In genomic region chr1:150152182-150152536, GRCh38 we compare ENCODE assay signal across 9 cellular contexts. TPM values are rescaled to one million over a fixed set of nuclear protein-coding genes. Genes with fewer than 3 reads are reported as not detected.
DNase-seq lines count a peak whose midpoint lies in the region; ATAC-seq, FAIRE-seq and TF ChIP-seq lines count a peak whose summit lies in the region.
"Had no signal": no experiment of that assay in that cellular context is flagged by ENCODE, and none has a peak within 500 bp of the region (broad histone marks: within the 10 kb centered on the region; RNA-seq: fewer than 3 reads in every experiment).

No MANE protein-coding gene starts in this region.

- intact Hi-C loops in OCI-LY7 (cut with micrococcal nuclease; ENCODE audit: unreplicated experiment) (no loop called here), endothelial cell of umbilical vein (cut with micrococcal nuclease) (loop anchor here (5.0 kb wide), 1 partner anchor 40 kb away; no protein-coding TSS in a partner anchor)

- peak overlapping the region; percentile 88 for H3K9ac ChIP-seq in DND-41 (ENCODE audit: low read depth, low read length)
- peak overlapping the region; percentile 92 for H3K9ac ChIP-seq in endothelial cell of umbilical vein (replicated peaks; ENCODE audit: extremely low read depth, insufficient read depth, low read length)
- no peak overlapping the region for H3K9ac ChIP-seq in parathyroid adenoma

- no peaks in the 10 kb centered on the region for H3K27me3 ChIP-seq in DND-41 (ENCODE audit: insufficient read depth, low read length, poor library complexity)
- no peaks in the 10 kb centered on the region for H3K27me3 ChIP-seq in endothelial cell of umbilical vein (ENCODE audit: control insufficient read depth in 2 of 2, insufficient read depth in 2 of 2, low read length in 2 of 2)
- H3K27me3 ChIP-seq in parathyroid adenoma (ENCODE audit: control insufficient read depth, insufficient read depth, low read length) = no peaks in the 10 kb centered on the region

- no peak for DNase-seq in DND-41
- no peak for DNase-seq in OCI-LY7 (ENCODE audit: low spot score)
- DNase-seq in endothelial cell of umbilical vein (ENCODE audit: low read depth, low spot score) = peak; percentile 39
- no peak for DNase-seq in GM20000 (ENCODE audit: low spot score)
- no peak for DNase-seq in activated CD4-positive, alpha-beta T cell treated with anti-CD3 and anti-CD28 coated beads, Interleukin-2, amount 50 U/mL, for 1 hour

- no peak for FAIRE-seq in endothelial cell of umbilical vein (lab: Jason Lieb, UNC)
- FAIRE-seq: endometrium had no signal

- H3K9me1 ChIP-seq in endothelial cell of umbilical vein (replicated peaks; ENCODE audit: control insufficient read depth, extremely low read depth, insufficient read depth, low read length) = no peaks in the 10 kb centered on the region

- dilution Hi-C loops in endothelial cell of umbilical vein (cut with MboI; ENCODE audit: extremely low pct_ligation_motif_present, low sequenced_read_pairs) = no loop called here

- H3K4me1 ChIP-seq in DND-41 (ENCODE audit: insufficient read depth, low read length) (peaks cover 66% of the 10 kb centered on the region), OCI-LY7 (ENCODE audit: insufficient read depth, low read length, poor library complexity, severe bottlenecking) (peaks cover 61% of the 10 kb centered on the region), endothelial cell of umbilical vein (ENCODE audit: control insufficient read depth, extremely low read depth, insufficient read depth, low read length) (peaks cover 36% of the 10 kb centered on the region), parathyroid adenoma (no peaks in the 10 kb centered on the region)

- H3K27ac ChIP-seq in DND-41 (ENCODE audit: low read length) (peak overlapping the region; percentile 97), OCI-LY7 (ENCODE audit: low read depth, low read length, poor library complexity, severe bottlenecking) (peak overlapping the region; percentile 90), endothelial cell of umbilical vein (ENCODE audit: insufficient read depth, low read depth, low read length) (peak overlapping the region; percentile 79), parathyroid adenoma (no peak overlapping the region)

- TF ChIP-seq POLR2A in endothelial cell of umbilical vein (IDR thresholded peaks at IDR 0.05; ENCODE audit: low read depth, low read length) = no peak

- H2AFZ ChIP-seq in DND-41 (ENCODE audit: low read depth, low read length) (no peak overlapping the region), OCI-LY7 (ENCODE audit: low read length) (no peak overlapping the region), endothelial cell of umbilical vein (ENCODE audit: low read depth, low read length) (no peak overlapping the region), parathyroid adenoma (no peak overlapping the region)

- BruUV-seq in OCI-LY7 (replicated peaks; lab: Mats Ljungman, UMichigan) (no TSS peak), endothelial cell of umbilical vein (replicated peaks; lab: Mats Ljungman, UMichigan) (no TSS peak)

- H3K9me3 ChIP-seq in DND-41 (ENCODE audit: insufficient read depth, low read length, severe bottlenecking) (no peaks in the 10 kb centered on the region), OCI-LY7 (ENCODE audit: low read length) (no peaks in the 10 kb centered on the region), endothelial cell of umbilical vein (replicated peaks; ENCODE audit: control insufficient read depth, insufficient read depth, low read length) (no peaks in the 10 kb centered on the region), parathyroid adenoma (ENCODE audit: control insufficient read depth, low read length) (no peaks in the 10 kb centered on the region)

- POLR2A ChIA-PET in OCI-LY7 (lab: Charles Lee) (interaction anchor here (0.5 to 4.5 kb wide), 6 partner anchors 9 to 265 kb away, joined by 3 to 38 read pairs (median 4); a partner anchor contains a TSS), endothelial cell of umbilical vein (lab: Charles Lee) (interaction anchor here (1.0 kb wide), 2 partner anchors 11 kb away, joined by 4 to 5 read pairs; no protein-coding TSS in a partner anchor)

- no peak for ATAC-seq in DND-41 (ENCODE audit: insufficient read depth, low read depth)
- no peak for ATAC-seq in HG02973 (IDR thresholded peaks at IDR 0.05; ENCODE audit: unreplicated experiment)
- ATAC-seq in HG03108 (IDR thresholded peaks at IDR 0.05; ENCODE audit: unreplicated experiment) = no peak

- no peaks in the 10 kb centered on the region for H3K9me2 ChIP-seq in OCI-LY7 (ENCODE audit: insufficient read depth, low read length)

- peak overlapping the region; percentile 64 for H3K4me2 ChIP-seq in DND-41 (ENCODE audit: insufficient read depth, low read length)
- H3K4me2 ChIP-seq in OCI-LY7 (ENCODE audit: low read length) = peak overlapping the region; percentile 85
- H3K4me2 ChIP-seq in endothelial cell of umbilical vein (ENCODE audit: insufficient read depth, low read length) = peak overlapping the region; percentile 90
- H3K4me2 ChIP-seq in parathyroid adenoma (ENCODE audit: low read length) = peak overlapping the region; percentile 13

- H3K36me3 ChIP-seq in DND-41 (ENCODE audit: insufficient read depth, low read length) = peaks cover 67% of the 10 kb centered on the region
- peaks cover 68% of the 10 kb centered on the region for H3K36me3 ChIP-seq in OCI-LY7 (ENCODE audit: insufficient read depth, low read length)
- H3K36me3 ChIP-seq in endothelial cell of umbilical vein (ENCODE audit: control insufficient read depth in 2 of 2, extremely low read depth in 1 of 2, insufficient read depth in 2 of 2, low read length in 2 of 2) = peaks cover 27 to 29% of the 10 kb centered on the region in 2 experiments
- H3K36me3 ChIP-seq in parathyroid adenoma (ENCODE audit: control insufficient read depth, insufficient read depth, low read length) = no peaks in the 10 kb centered on the region

- H3K4me3 ChIP-seq in DND-41 (ENCODE audit: low read depth in 1 of 2, low read length in 2 of 2) = peak overlapping the region in 1 of 2 experiments; percentile 62; a peak in 2 of 4 replicates
- peak overlapping the region; percentile 99 for H3K4me3 ChIP-seq in OCI-LY7 (ENCODE audit: low read depth, low read length, poor library complexity, severe bottlenecking)
- peak overlapping the region in 1 of 3 experiments; percentile 96 for H3K4me3 ChIP-seq in endothelial cell of umbilical vein (replicated peaks in 1 of 3; ENCODE audit: insufficient read depth in 1 of 3, low read depth in 1 of 3, low read length in 3 of 3)
- no peak overlapping the region for H3K4me3 ChIP-seq in parathyroid adenoma (ENCODE audit: low read depth, low read length)

- H3K79me2 ChIP-seq in DND-41 (ENCODE audit: insufficient read depth, low read length) = peaks cover 74% of the 10 kb centered on the region
- H3K79me2 ChIP-seq in OCI-LY7 (ENCODE audit: insufficient read depth, low read depth, low read length) = peaks cover 46% of the 10 kb centered on the region; the same call in 1 of the 2 replicates
- peaks cover 22% of the 10 kb centered on the region for H3K79me2 ChIP-seq in endothelial cell of umbilical vein (ENCODE audit: control insufficient read depth, insufficient read depth, low read length)
- H3K79me2 ChIP-seq in parathyroid adenoma = no peaks in the 10 kb centered on the region

- TF ChIP-seq CTCF in DND-41 (IDR thresholded peaks at IDR 0.05; ENCODE audit: borderline replicate concordance, extremely low read depth, low read length, poor library complexity, severe bottlenecking) (no peak), OCI-LY7 (conservative IDR thresholded peaks at IDR 0.05; ENCODE audit: low read length) (no peak), endothelial cell of umbilical vein (IDR thresholded peaks at IDR 0.05; ENCODE audit: extremely low read depth in 1 of 2, insufficient read depth in 1 of 2, low read depth in 1 of 2, low read length in 2 of 2) (no peak), parathyroid adenoma (IDR thresholded peaks at IDR 0.05) (no peak), GM20000 (IDR thresholded peaks at IDR 0.05; ENCODE audit: extremely low read depth, missing control alignments) (no peak)

- CTCF ChIA-PET in OCI-LY7 (lab: Charles Lee; ENCODE audit: unreplicated experiment) = no interaction called here
- CTCF ChIA-PET in endothelial cell of umbilical vein (lab: Charles Lee) = interaction anchor here (0.7 to 5.5 kb wide), 8 partner anchors 10 to 80 kb away, joined by 3 to 34 read pairs (median 8); no protein-coding TSS in a partner anchor

- peaks cover 37% of the 10 kb centered on the region for H4K20me1 ChIP-seq in DND-41 (ENCODE audit: insufficient read depth, low read length)
- H4K20me1 ChIP-seq in OCI-LY7 (ENCODE audit: insufficient read depth, low read length) = no peaks in the 10 kb centered on the region
- H4K20me1 ChIP-seq in endothelial cell of umbilical vein (replicated peaks; ENCODE audit: control insufficient read depth, extremely low read depth, insufficient read depth, low read length) = no peaks in the 10 kb centered on the region

TF ChIP-seq in endothelial cell of umbilical vein, 7 proteins besides CTCF, POLR2A, EP300 and RAD21:
- TF ChIP-seq GATA2 (IDR thresholded peaks at IDR 0.05; ENCODE audit: insufficient read depth, insufficient read length, low read depth, low read length) = no peak
TF ChIP-seq in endothelial cell of umbilical vein: peak in this region for 0.

RNA-seq across cellular contexts. Expression of gene PLEKHO1, which starts 2.4 kb away (rescaled TPM):
- total RNA-seq in OCI-LY7 (2014; rRNA removed; shearing (Covaris generic)) = 122 and 127 TPM in 2 replicates
- total RNA-seq in OCI-LY7 (2022) (75.5 and 82.4 TPM in 2 replicates), endothelial cell of umbilical vein (101 and 121 TPM in 2 replicates)
- polyA plus RNA-seq in endothelial cell of umbilical vein = 59.8 and 71.9 TPM in 2 replicates
- 48.6 and 60.4 TPM in 2 replicates for polyA plus RNA-seq in endothelial cell of umbilical vein (2011; cell fraction: cytosol; rRNA removed)
- 77.9 and 115 TPM in 2 replicates for polyA plus RNA-seq in endothelial cell of umbilical vein (2011; cell fraction: nucleus; rRNA removed)
- 31.8 and 49.5 TPM in 2 replicates for polyA plus RNA-seq in endothelial cell of umbilical vein (2012)
- 38.4 and 42.1 TPM in 2 replicates for polyA minus RNA-seq in endothelial cell of umbilical vein
- polyA minus RNA-seq in endothelial cell of umbilical vein (2011; cell fraction: cytosol; rRNA and poly(A)+ RNA removed) = not detected
- polyA minus RNA-seq in endothelial cell of umbilical vein (2011; cell fraction: nucleus; rRNA and poly(A)+ RNA removed) = 24.2 and 30.3 TPM in 2 replicates

Comparison
In these comparisons a context has a peak if more than half of its experiments do, and no peak if none do; other contexts are left out.
1. H3K4me2 ChIP-seq: peak in every context shown above with its lines; median percentile 90 in endothelial cell of umbilical vein; 85 in OCI-LY7; 64 in DND-41; 13 in parathyroid adenoma.